ENCODE assay signal across 8 cellular contexts in the genomic region with DNA sequence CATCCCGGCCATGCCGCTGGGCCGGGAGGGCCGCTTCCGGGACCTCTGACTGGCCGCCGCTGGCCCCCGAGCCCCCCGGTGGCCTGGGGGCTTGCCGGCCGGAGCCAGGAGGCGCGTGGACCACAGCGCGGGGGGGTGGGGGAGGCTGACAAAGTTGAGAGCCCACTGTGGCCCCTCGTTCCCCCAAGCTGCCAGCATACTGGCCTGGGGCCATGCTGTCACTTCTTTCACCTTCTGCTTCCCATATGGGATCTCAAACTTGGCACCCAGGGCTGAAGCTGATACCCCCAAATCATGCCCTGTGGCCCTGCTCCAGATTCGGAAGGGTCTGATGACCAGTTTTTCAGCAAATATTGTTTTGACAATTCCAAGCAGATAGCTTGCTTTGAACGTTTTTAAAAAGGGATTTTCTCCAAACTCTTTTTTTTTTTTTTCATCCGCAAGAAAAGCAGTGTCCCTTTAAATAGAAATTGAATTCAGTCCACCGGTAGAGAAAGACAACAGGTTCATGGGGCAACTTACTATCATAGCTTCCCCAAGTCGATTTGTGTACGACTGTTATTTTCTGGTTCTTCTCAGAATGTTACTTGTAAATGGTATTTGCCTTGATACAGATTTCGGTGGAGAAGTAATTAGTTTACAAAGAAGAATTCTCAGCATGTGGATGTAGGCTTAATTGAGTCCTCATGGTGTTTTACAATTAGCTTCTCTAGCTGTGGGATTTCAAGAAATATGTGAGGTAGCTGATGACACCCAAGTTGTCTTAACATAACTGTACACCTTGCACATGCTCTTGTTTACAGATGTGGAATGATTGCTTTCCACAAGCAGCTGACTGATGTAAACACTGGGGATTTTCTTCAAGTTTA. TPM values are rescaled to one million over a fixed set of nuclear protein-coding genes. Genes with fewer than 3 reads are reported as not detected.
DNase-seq lines count a peak whose midpoint lies in the region; ATAC-seq and TF ChIP-seq lines count a peak whose summit lies in the region.

No MANE protein-coding gene starts in this region.

- no peaks in the 10 kb centered on the region for H3K36me3 ChIP-seq in endocrine pancreas (ENCODE audit: control insufficient read depth, insufficient read depth, low read length)
- no peaks in the 10 kb centered on the region for H3K36me3 ChIP-seq in naive thymus-derived CD4-positive, alpha-beta T cell (ENCODE audit: control insufficient read depth in 2 of 3, insufficient read depth in 3 of 3, low read length in 3 of 3)

- H3K4me3 Mint-ChIP-seq in naive thymus-derived CD4-positive, alpha-beta T cell, result peak overlapping the region; percentile 73 to 95 (median 90)

- H3K9me3 ChIP-seq in endocrine pancreas (ENCODE audit: control insufficient read depth, low read length), result no peaks in the 10 kb centered on the region
- no peaks in the 10 kb centered on the region for H3K9me3 ChIP-seq in naive thymus-derived CD4-positive, alpha-beta T cell (ENCODE audit: control insufficient read depth in 2 of 3, low read length in 3 of 3)

- H3K27ac ChIP-seq in naive thymus-derived CD4-positive, alpha-beta T cell (ENCODE audit: low read depth, low read length), result peak overlapping the region; percentile 96

- CTCF ChIA-PET in naive thymus-derived CD4-positive, alpha-beta T cell (lab: Charles Lee), result interaction anchor here (0.7 to 1.8 kb wide), 5 partner anchors 18 to 1960 kb away, joined by 3 to 6 read pairs (median 5); no protein-coding TSS in a partner anchor

- peak overlapping the region; percentile 76 to 95 (median 87) for H3K27ac Mint-ChIP-seq in naive thymus-derived CD4-positive, alpha-beta T cell

- TF ChIP-seq CTCF in GM12864 (IDR thresholded peaks at IDR 0.05; ENCODE audit: low read depth, low read length, missing control alignments), result no peak

- intact Hi-C loops in naive thymus-derived CD4-positive, alpha-beta T cell (cut with micrococcal nuclease), result loop anchor here (2.0 to 10.0 kb wide), 8 partner anchors 36 to 929 kb away; partner anchors contain the start of genes TMEM50A (in 2 of the 2), CLIC4 (in 1 of the 2), MAN1C1 (in 1 of the 2) and PAFAH2 (in 1 of the 2)

- peaks cover 37 to 64% (median 56%) of the 10 kb centered on the region in 7 donors for H3K4me1 Mint-ChIP-seq in naive thymus-derived CD4-positive, alpha-beta T cell

- no peak for ATAC-seq in naive thymus-derived CD4-positive, alpha-beta T cell
- ATAC-seq in GM19023 (IDR thresholded peaks at IDR 0.05; ENCODE audit: unreplicated experiment) (no peak), HG02870 (IDR thresholded peaks at IDR 0.05; ENCODE audit: unreplicated experiment) (no peak), GM18867 (IDR thresholded peaks at IDR 0.05; ENCODE audit: unreplicated experiment) (no peak)

- peak overlapping the region; percentile 99 for H3K9ac ChIP-seq in endocrine pancreas (ENCODE audit: control insufficient read depth, insufficient read depth, low read length)

- peak overlapping the region; percentile 75 for H3K4me3 ChIP-seq in GM12864 (ENCODE audit: low read depth, low read length)
- H3K4me3 ChIP-seq in endocrine pancreas (ENCODE audit: control insufficient read depth, insufficient read depth, low read length), result peak overlapping the region; percentile 99
- H3K4me3 ChIP-seq in naive thymus-derived CD4-positive, alpha-beta T cell (ENCODE audit: low read length), result peak overlapping the region; percentile 73

- no peaks in the 10 kb centered on the region for H3K27me3 ChIP-seq in endocrine pancreas (ENCODE audit: control insufficient read depth, insufficient read depth, low read length)
- H3K27me3 ChIP-seq in naive thymus-derived CD4-positive, alpha-beta T cell (ENCODE audit: control insufficient read depth in 2 of 2, insufficient read depth in 2 of 2, low read length in 2 of 2), result no peaks in the 10 kb centered on the region

- peaks cover 0 to 7% (median 0%) of the 10 kb centered on the region in 5 donors for H3K36me3 Mint-ChIP-seq in naive thymus-derived CD4-positive, alpha-beta T cell

- H3K9me3 Mint-ChIP-seq in naive thymus-derived CD4-positive, alpha-beta T cell, result peaks cover 0 to 6% (median 0%) of the 10 kb centered on the region in 11 donors

- POLR2A ChIA-PET in naive thymus-derived CD4-positive, alpha-beta T cell (lab: Charles Lee), result interaction anchor here (0.5 to 3.6 kb wide), 14 partner anchors 28 to 801 kb away, joined by 3 to 24 read pairs (median 5); partner anchors contain the start of genes MTFR1L and SYF2

- peaks cover 32% of the 10 kb centered on the region for H3K4me1 ChIP-seq in endocrine pancreas (ENCODE audit: control insufficient read depth, insufficient read depth, low read length)
- H3K4me1 ChIP-seq in naive thymus-derived CD4-positive, alpha-beta T cell (ENCODE audit: control insufficient read depth in 2 of 2, insufficient read depth in 2 of 2, low read length in 2 of 2), result peaks cover 36 to 40% of the 10 kb centered on the region in 2 donors

- peaks cover 0 to 3% (median 0%) of the 10 kb centered on the region in 5 donors for H3K27me3 Mint-ChIP-seq in naive thymus-derived CD4-positive, alpha-beta T cell

- no peak for DNase-seq in GM12864 (ENCODE audit: low read depth)
- DNase-seq in RKO (ENCODE audit: low spot score), result peak; percentile 22
- DNase-seq in naive thymus-derived CD4-positive, alpha-beta T cell, result no peak
- no peak for DNase-seq in GM03348 (ENCODE audit: low spot score)

RNA-seq across cellular contexts. Expression of gene MACO1, which starts 1.0 kb away (rescaled TPM):
- total RNA-seq in naive thymus-derived CD4-positive, alpha-beta T cell, result 10 to 100 TPM; 16.7 to 25.9 (median 22.0) TPM
- polyA plus RNA-seq in naive thymus-derived CD4-positive, alpha-beta T cell, result 1 to 10 TPM; 8.8 to 9.8 TPM

RNA-seq across cellular contexts. Expression of gene RHCE, which starts 11.1 kb away (rescaled TPM):
- 1 to 10 TPM in 1 of 5 experiments, under 1 TPM in 3, not detected in 1; 0.40 to 1.3 (median 0.69) TPM for total RNA-seq in naive thymus-derived CD4-positive, alpha-beta T cell
- polyA plus RNA-seq in naive thymus-derived CD4-positive, alpha-beta T cell, result 1 to 10 TPM in 1 of 2 donors, under 1 TPM in 1; 0.61 to 1.0 TPM
